ENCODE assay signal across 18 cellular contexts in the genomic region with DNA sequence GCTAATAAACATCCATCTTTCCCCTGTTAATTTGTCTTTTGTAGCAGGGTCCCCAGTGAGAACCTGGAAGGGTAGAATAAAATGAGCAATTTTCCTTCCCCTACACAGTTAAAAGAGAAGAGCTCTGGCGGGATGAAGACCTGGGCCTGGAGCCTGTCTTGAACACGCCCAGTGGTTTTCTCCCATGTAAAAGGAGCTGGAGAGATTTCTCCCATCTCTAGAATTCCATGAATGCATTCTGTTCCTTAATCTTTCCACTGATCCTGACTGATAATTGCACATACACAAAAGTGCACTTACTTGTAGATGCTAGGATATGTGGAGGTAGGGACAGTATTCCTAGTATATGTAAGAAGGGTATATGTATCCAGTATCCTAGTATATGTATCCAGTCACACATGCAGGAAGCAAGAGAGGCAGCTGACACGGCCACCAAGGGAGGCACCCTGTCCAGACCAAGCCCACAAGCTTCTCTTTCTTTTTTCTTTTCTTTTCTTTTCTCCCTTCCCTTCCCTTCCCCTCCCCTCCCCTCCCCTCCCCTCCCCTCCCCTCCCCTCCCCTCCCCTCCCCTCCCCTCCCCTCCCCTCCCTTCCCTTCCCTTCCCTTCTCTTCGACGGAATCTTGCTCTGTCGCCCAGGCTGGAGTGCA. TPM values are rescaled to one million over a fixed set of nuclear protein-coding genes. Genes with fewer than 3 reads are reported as not detected.
DNase-seq lines count a peak whose midpoint lies in the region; TF ChIP-seq lines count a peak whose summit lies in the region.
"Had no signal": no experiment of that assay in that cellular context is flagged by ENCODE, and none has a peak within 500 bp of the region (broad histone marks: within the 10 kb centered on the region; RNA-seq: fewer than 3 reads in every experiment).

No MANE protein-coding gene starts in this region.

- H2BK5ac ChIP-seq in H9 (ENCODE audit: insufficient read length, low read length): no peak overlapping the region

- no peak overlapping the region for H3K14ac ChIP-seq in H9 (ENCODE audit: insufficient read depth, low read length)

- no peaks in the 10 kb centered on the region for H4K20me1 ChIP-seq in H9 (ENCODE audit: control insufficient read depth, insufficient read depth, insufficient read length)

- H3K9me3 ChIP-seq in H9 (ENCODE audit: control insufficient read depth, low read depth, low read length) (no peaks in the 10 kb centered on the region), mesodermal cell (ENCODE audit: control insufficient read depth, low read length) (no peaks in the 10 kb centered on the region)
- H3K9me3 ChIP-seq: SJCRH30 had no signal

- peak overlapping the region; percentile 82 to 92 (median 85); a peak in 6 of 7 replicates for H3K27ac Mint-ChIP-seq in H9
- H3K27ac Mint-ChIP-seq in nephron progenitor cell: no peak overlapping the region

- peaks cover 36 to 37% of the 10 kb centered on the region in 2 experiments for H3K4me1 Mint-ChIP-seq in H9
- H3K4me1 Mint-ChIP-seq in nephron progenitor cell: no peaks in the 10 kb centered on the region

- no peak overlapping the region for H3K56ac ChIP-seq in H9 (ENCODE audit: insufficient read length, low read depth, low read length)

- TF ChIP-seq CTCF in H9 (conservative IDR thresholded peaks at IDR 0.05) (no peak), GM10248 (IDR thresholded peaks at IDR 0.05; ENCODE audit: control extremely low read depth, extremely low read depth, low read depth, missing control alignments) (no peak), nephron progenitor cell (IDR thresholded peaks at IDR 0.05) (no peak)

- H3K27me3 Mint-ChIP-seq in H9 (ENCODE audit: low read depth) (no peaks in the 10 kb centered on the region), nephron progenitor cell (ENCODE audit: low read depth, poor library complexity) (peaks cover 8% of the 10 kb centered on the region)

- H2BK120ac ChIP-seq in H9 (ENCODE audit: low read depth, low read length, poor library complexity, severe bottlenecking): no peak overlapping the region

- no peak overlapping the region for H2BK15ac ChIP-seq in H9 (ENCODE audit: low read depth, low read length)

- no peaks in the 10 kb centered on the region for H3K79me2 ChIP-seq in H9 (ENCODE audit: insufficient read depth, low read length)

- no peak overlapping the region for H3K23ac ChIP-seq in H9 (ENCODE audit: insufficient read length, low read depth, low read length)

- peaks cover 5% of the 10 kb centered on the region in 2 experiments; a peak in 3 of 5 replicates for H3K9me3 Mint-ChIP-seq in H9
- H3K9me3 Mint-ChIP-seq in nephron progenitor cell: no peaks in the 10 kb centered on the region
- H3K9me3 Mint-ChIP-seq: CD4-positive, CD25-positive, alpha-beta regulatory T cell had no signal

- H2AFZ ChIP-seq in H9 (ENCODE audit: low read length): no peak overlapping the region
- H2AFZ ChIP-seq: GM23248 had no signal

- no peaks in the 10 kb centered on the region for H3K27me3 ChIP-seq in H9 (ENCODE audit: insufficient read depth, low read length)
- H3K27me3 ChIP-seq: SJCRH30 had no signal

- H3T11ph ChIP-seq in H9 (ENCODE audit: low read length): no peak overlapping the region

- no peaks in the 10 kb centered on the region for H3K23me2 ChIP-seq in H9 (ENCODE audit: insufficient read length, low read depth, low read length, poor library complexity, severe bottlenecking)

- CTCF ChIA-PET in GM10248 (lab: Yijun Ruan, JAX): no interaction called here

- H3K4ac ChIP-seq in H9 (ENCODE audit: low read depth, low read length): no peak overlapping the region

- H3K4me1 ChIP-seq in H9 (ENCODE audit: insufficient read depth, low read length) (peaks cover 3% of the 10 kb centered on the region; the same call in 1 of the 2 replicates), mesodermal cell (ENCODE audit: control insufficient read depth, insufficient read depth, low read length, poor library complexity, severe bottlenecking) (peaks cover 5% of the 10 kb centered on the region)
- H3K4me1 ChIP-seq: SJCRH30 had no signal

- no CpG with 5 or more reads among the region's 6 CpGs for WGBS in H9 (ENCODE audit: extremely low coverage, insufficient read length, low lambda C conversion rate)
- WGBS in mesodermal cell (ENCODE audit: insufficient coverage in 2 of 2), 2 experiments: 70 to 75% methylated on average over 1 to 2 of the region's 6 CpGs

- H4K5ac ChIP-seq in H9 (ENCODE audit: insufficient read length, low read depth, low read length): no peak overlapping the region

- no peak overlapping the region for H2AK5ac ChIP-seq in H9 (ENCODE audit: insufficient read length, low read length)

- H3K79me1 ChIP-seq in H9 (ENCODE audit: insufficient read depth, low read depth, low read length, poor library complexity, severe bottlenecking): no peaks in the 10 kb centered on the region

- no peak overlapping the region for H2BK12ac ChIP-seq in H9 (ENCODE audit: insufficient read length, low read depth, low read length)

- H3K9ac ChIP-seq in H9 (ENCODE audit: extremely low read depth, insufficient read length, low read length): no peak overlapping the region
- H3K9ac ChIP-seq: GM23248 had no signal

- no peak overlapping the region for H3K4me2 ChIP-seq in H9 (ENCODE audit: insufficient read depth, insufficient read length, low read length)

- H3K4me3 ChIP-seq in mesodermal cell (ENCODE audit: extremely low read depth, insufficient read depth, low read length, poor library complexity, severe bottlenecking): no peak overlapping the region
- H3K4me3 ChIP-seq: GM23248, SJCRH30 had no signal

- H2BK20ac ChIP-seq in H9 (ENCODE audit: low read depth, low read length, poor library complexity, severe bottlenecking): no peak overlapping the region

- DNase-seq in H9: no peak
- DNase-seq in astrocyte of the hippocampus (ENCODE audit: low read depth, low spot score): peak; percentile 7
- DNase-seq in OCI-M2 (lab: John Stamatoyannopoulos, UW; ENCODE audit: unreplicated experiment): no peak
- no peak for DNase-seq in GM10248 (ENCODE audit: extremely low spot score)
- no peak for DNase-seq in nephron progenitor cell
- no peak for DNase-seq in NCI-H226
- DNase-seq: CD4-positive, CD25-positive, alpha-beta regulatory T cell; DMS79 treated with DMSO at 0.1 percent for 48 hours; GM23248; KBM-7; NCI-H1092 treated with DMSO at 0.1 percent for 48 hours; NCI-H1436 treated with DMSO at 0.1 percent for 48 hours; NCI-H2029; NCI-H2227 treated with DMSO at 0.1 percent for 48 hours; NCI-H524 treated with DMSO at 0.1 percent for 48 hours; SJCRH30 had no signal

- peaks cover 0 to 8% (median 4%) of the 10 kb centered on the region in 3 experiments; a peak in 3 of 7 replicates for H3K36me3 Mint-ChIP-seq in H9 (ENCODE audit: insufficient read depth in 1 of 3, low read depth in 3 of 3)
- no peaks in the 10 kb centered on the region for H3K36me3 Mint-ChIP-seq in nephron progenitor cell (ENCODE audit: low read depth)
- H3K36me3 Mint-ChIP-seq: CD4-positive, CD25-positive, alpha-beta regulatory T cell had no signal

- H3K4me3 Mint-ChIP-seq in H9 (no peak overlapping the region), nephron progenitor cell (no peak overlapping the region)
- H3K4me3 Mint-ChIP-seq: CD4-positive, CD25-positive, alpha-beta regulatory T cell had no signal

- POLR2A ChIA-PET in GM10248 (lab: Yijun Ruan, JAX): interaction anchor here (0.7 kb wide), 1 partner anchor 20 kb away, joined by 3 read pairs; no protein-coding TSS in a partner anchor

- no peak overlapping the region for H3K18ac ChIP-seq in H9 (ENCODE audit: insufficient read length, low read depth, low read length)

- H3K36me3 ChIP-seq in mesodermal cell (ENCODE audit: control insufficient read depth, insufficient read depth, low read length): no peaks in the 10 kb centered on the region
- H3K36me3 ChIP-seq: SJCRH30 had no signal

- H4K8ac ChIP-seq in H9 (replicated peaks; ENCODE audit: insufficient read length, low read depth, low read length): no peak overlapping the region

- H3K27ac ChIP-seq in H9 (ENCODE audit: insufficient read length, low read depth, low read length) (no peak overlapping the region), mesodermal cell (ENCODE audit: low read depth, low read length, severe bottlenecking) (peak overlapping the region; percentile 63)
- H3K27ac ChIP-seq: GM23248, SJCRH30 had no signal

- H4K91ac ChIP-seq in H9 (ENCODE audit: insufficient read length, low read depth, low read length): no peak overlapping the region

RNA-seq across cellular contexts. Expression of a gene that starts 11.9 kb away (rescaled TPM):
- total RNA-seq in H9 (2021): 38.1 and 43.4 TPM in 2 replicates
- polyA plus RNA-seq in mesodermal cell (2013, experiment 1 of 2): 24.1 TPM
- 22.2 TPM for polyA plus RNA-seq in mesodermal cell (2013, experiment 2 of 2)

RNA-seq across cellular contexts. Expression of a gene that starts 37.1 kb away (rescaled TPM):
- 234 and 238 TPM in 2 replicates for total RNA-seq in H9 (2021)
- polyA plus RNA-seq in mesodermal cell (2013, experiment 1 of 2): 34.9 TPM
- polyA plus RNA-seq in mesodermal cell (2013, experiment 2 of 2): 42.0 TPM
- total RNA-seq: CD4-positive, CD25-positive, alpha-beta regulatory T cell; GM23248; SJCRH30 had no signal
- polyA plus RNA-seq: BJ, GM23248 had no signal
